ENCODE assay signal across 15 cellular contexts in genomic region chr2:165563468-165564225, GRCh38.
DNase-seq lines count a peak whose midpoint lies in the region; ATAC-seq and TF ChIP-seq lines count a peak whose summit lies in the region.
"Had no signal": no experiment of that assay in that cellular context is flagged by ENCODE, and none has a peak within 500 bp of the region (broad histone marks: within the 10 kb centered on the region; RNA-seq: fewer than 3 reads in every experiment).

No MANE protein-coding gene starts in this region.

- TF ChIP-seq CTCF in GM12864 (IDR thresholded peaks at IDR 0.05; ENCODE audit: low read depth, low read length, missing control alignments) = peak; percentile 22
- TF ChIP-seq CTCF in cardiac fibroblast (IDR thresholded peaks at IDR 0.05; ENCODE audit: low read depth, low read length) = peak; percentile 6
- no peak for TF ChIP-seq CTCF in HFFc6 (IDR thresholded peaks at IDR 0.05)

- intact Hi-C loops in activated CD4-positive, alpha-beta T cell treated with anti-CD3 and anti-CD28 coated beads for 36 hours (cut with DNase I, micrococcal nuclease) = loop anchor here (5.0 to 10.0 kb wide), 2 partner anchors 159 to 161 kb away; no protein-coding TSS in a partner anchor

- H3K36me3 Mint-ChIP-seq in activated CD4-positive, alpha-beta T cell treated with anti-CD3 and anti-CD28 coated beads for 36 hours (ENCODE audit: low read depth) = no peaks in the 10 kb centered on the region
- no peaks in the 10 kb centered on the region for H3K36me3 Mint-ChIP-seq in HFFc6 (ENCODE audit: low read depth)
- H3K36me3 Mint-ChIP-seq: CD8-positive, alpha-beta memory T cell had no signal

- no peak overlapping the region for H3K27ac Mint-ChIP-seq in activated CD4-positive, alpha-beta T cell treated with anti-CD3 and anti-CD28 coated beads for 36 hours
- no peak overlapping the region for H3K27ac Mint-ChIP-seq in HFFc6
- H3K27ac Mint-ChIP-seq: activated T-cell treated with anti-CD3 and anti-CD28 coated beads, Interleukin-2, amount 50 U/mL, for 72 hours; CD8-positive, alpha-beta memory T cell had no signal

- CTCF ChIA-PET in activated CD4-positive, alpha-beta T cell treated with anti-CD3 and anti-CD28 coated beads for 36 hours (lab: Charles Lee) = interaction anchor here (0.6 to 1.4 kb wide), 4 partner anchors 8 to 551 kb away, joined by 3 to 5 read pairs (median 4); no protein-coding TSS in a partner anchor

- DNase-seq in A172 (ENCODE audit: low spot score) = peak; percentile 8
- DNase-seq in GM12864 (ENCODE audit: low read depth) = no peak
- peak; percentile 70 for DNase-seq in NAMALWA (ENCODE audit: low spot score)
- no peak for DNase-seq in cardiac fibroblast (ENCODE audit: low read depth in 2 of 2)
- no peak for DNase-seq in NCI-H524 treated with DMSO at 0.1 percent for 48 hours (lab: John Stamatoyannopoulos, UW)
- DNase-seq in activated CD4-positive, alpha-beta T cell treated with anti-CD3 and anti-CD28 coated beads for 36 hours = no peak
- DNase-seq in HFFc6 = no peak
- DNase-seq: activated T-cell treated with anti-CD3 and anti-CD28 coated beads, Interleukin-2, amount 50 U/mL, for 72 hours; CD8-positive, alpha-beta memory T cell; cerebellar nuclear complex; foreskin melanocyte; stimulated activated CD8-positive, alpha-beta memory T cell treated with anti-CD3 and anti-CD28 coated beads, Interleukin-4, amount 100 ng/mL, for 48 hours had no signal

- peaks cover 2% of the 10 kb centered on the region for H3K27me3 Mint-ChIP-seq in activated CD4-positive, alpha-beta T cell treated with anti-CD3 and anti-CD28 coated beads for 36 hours
- H3K27me3 Mint-ChIP-seq in HFFc6 (ENCODE audit: insufficient read depth) = no peaks in the 10 kb centered on the region

- POLR2A ChIA-PET in activated CD4-positive, alpha-beta T cell treated with anti-CD3 and anti-CD28 coated beads for 36 hours (lab: Charles Lee) = no interaction called here

- H3K4me1 Mint-ChIP-seq in activated CD4-positive, alpha-beta T cell treated with anti-CD3 and anti-CD28 coated beads for 36 hours = no peaks in the 10 kb centered on the region
- H3K4me1 Mint-ChIP-seq in HFFc6 (ENCODE audit: low read depth) = no peaks in the 10 kb centered on the region
- H3K4me1 Mint-ChIP-seq: CD8-positive, alpha-beta memory T cell had no signal

- H3K4me3 ChIP-seq in GM12864 (ENCODE audit: low read depth, low read length) (no peak overlapping the region), cardiac fibroblast (replicated peaks in 1 of 2; ENCODE audit: low read depth in 2 of 2, low read length in 2 of 2) (no peak overlapping the region)
- H3K4me3 ChIP-seq: HAP-1, lung had no signal

- ATAC-seq in HG03378 (IDR thresholded peaks at IDR 0.05; ENCODE audit: unreplicated experiment) = no peak
- no peak for ATAC-seq in activated CD4-positive, alpha-beta T cell treated with anti-CD3 and anti-CD28 coated beads for 36 hours
- ATAC-seq: activated T-cell treated with anti-CD3 and anti-CD28 coated beads, Interleukin-2, amount 50 U/mL, for 72 hours had no signal

- no peaks in the 10 kb centered on the region for H3K9me3 Mint-ChIP-seq in activated CD4-positive, alpha-beta T cell treated with anti-CD3 and anti-CD28 coated beads for 36 hours (ENCODE audit: low read depth)
- H3K9me3 Mint-ChIP-seq in HFFc6 = peaks cover 19% of the 10 kb centered on the region
- H3K9me3 Mint-ChIP-seq: activated T-cell treated with anti-CD3 and anti-CD28 coated beads, Interleukin-2, amount 50 U/mL, for 72 hours; CD8-positive, alpha-beta memory T cell had no signal

- H3K4me3 Mint-ChIP-seq in activated CD4-positive, alpha-beta T cell treated with anti-CD3 and anti-CD28 coated beads for 36 hours = no peak overlapping the region
- no peak overlapping the region for H3K4me3 Mint-ChIP-seq in HFFc6
- H3K4me3 Mint-ChIP-seq: activated T-cell treated with anti-CD3 and anti-CD28 coated beads, Interleukin-2, amount 50 U/mL, for 72 hours; CD8-positive, alpha-beta memory T cell had no signal

Comparison
In these comparisons a context has a peak if more than half of its experiments do, and no peak if none do; other contexts are left out.
1. DNase-seq: peak in A172 (single experiment) and NAMALWA (single experiment); none in GM12864 (single experiment), cardiac fibroblast (0 of 2), NCI-H524 treated with DMSO at 0.1 percent for 48 hours (single experiment), activated CD4-positive, alpha-beta T cell treated with anti-CD3 and anti-CD28 coated beads for 36 hours (single experiment) and HFFc6 (single experiment).